Comparison of ENCODE assay signal across 10 cellular contexts in the genomic region with DNA sequence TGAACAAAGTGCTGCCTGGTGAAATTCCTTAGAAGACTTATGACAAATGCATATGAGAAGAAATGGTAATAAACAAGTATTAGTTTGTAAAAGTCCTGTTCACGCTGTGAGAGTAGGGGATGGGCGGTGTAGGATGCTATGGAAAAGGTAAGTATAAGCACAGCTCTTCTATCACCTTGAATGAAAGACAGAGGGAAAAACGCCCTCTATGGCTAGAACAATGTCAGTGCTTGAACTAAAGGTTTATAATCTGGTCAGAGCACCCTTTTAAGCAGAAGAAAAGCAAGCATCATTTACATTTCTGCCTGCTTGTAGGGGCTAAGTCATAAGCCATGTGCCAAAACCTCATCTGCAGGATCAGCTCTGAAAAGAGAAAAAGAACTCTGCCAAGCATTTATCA.
A peak's percentile ranks its signal among the peaks of the same experiment; 100 is the strongest.
DNase-seq lines count a peak whose midpoint lies in the region; ATAC-seq and TF ChIP-seq lines count a peak whose summit lies in the region.
"Had no signal": no experiment of that assay in that cellular context is flagged by ENCODE, and none has a peak within 500 bp of the region (broad histone marks: within the 10 kb centered on the region; RNA-seq: fewer than 3 reads in every experiment).

No MANE protein-coding gene starts in this region.

- H3K27me3 Mint-ChIP-seq in activated CD8-positive, alpha-beta T cell treated with anti-CD3 and anti-CD28 coated beads for 36 hours = no peaks in the 10 kb centered on the region

- no peaks in the 10 kb centered on the region for H3K27me3 ChIP-seq in tibial artery

- POLR2A ChIA-PET in activated CD8-positive, alpha-beta T cell treated with anti-CD3 and anti-CD28 coated beads for 36 hours (lab: Charles Lee) = no interaction called here

- H3K36me3 Mint-ChIP-seq in activated CD8-positive, alpha-beta T cell treated with anti-CD3 and anti-CD28 coated beads for 36 hours (ENCODE audit: low read depth) = no peaks in the 10 kb centered on the region
- H3K36me3 Mint-ChIP-seq: activated naive CD4-positive, alpha-beta T cell treated with anti-CD3 and anti-CD28 coated beads, Interleukin-2, amount 10 ng/mL, durations not matched to agents 7 days and 5 days had no signal

- H3K4me3 ChIP-seq in epithelial cell of proximal tubule (ENCODE audit: low read depth, low read length) (no peak overlapping the region), tibial artery (no peak overlapping the region)

- H3K4me1 ChIP-seq in tibial artery = peaks cover 0 to 61% (median 42%) of the 10 kb centered on the region in 4 donors

- intact Hi-C loops in tibial artery (cut with DNase I; ENCODE audit: low total_unique reads) = no loop called here
- intact Hi-C loops in activated CD8-positive, alpha-beta T cell treated with anti-CD3 and anti-CD28 coated beads for 36 hours (cut with micrococcal nuclease) = no loop called here

- no peaks in the 10 kb centered on the region for H3K36me3 ChIP-seq in tibial artery

- H3K27ac ChIP-seq in tibial artery = peak overlapping the region; percentile 82 to 86

- H3K9me3 Mint-ChIP-seq in activated CD8-positive, alpha-beta T cell treated with anti-CD3 and anti-CD28 coated beads for 36 hours = no peaks in the 10 kb centered on the region
- H3K9me3 Mint-ChIP-seq: activated naive CD4-positive, alpha-beta T cell treated with anti-CD3 and anti-CD28 coated beads, Interleukin-2, amount 10 ng/mL, durations not matched to agents 7 days and 5 days had no signal

- ATAC-seq in GM21737 (IDR thresholded peaks at IDR 0.05; ENCODE audit: unreplicated experiment) = no peak
- no peak for ATAC-seq in activated CD8-positive, alpha-beta T cell treated with anti-CD3 and anti-CD28 coated beads for 36 hours

- CTCF ChIA-PET in activated CD8-positive, alpha-beta T cell treated with anti-CD3 and anti-CD28 coated beads for 36 hours (lab: Charles Lee) = interaction anchor here (1.2 to 1.4 kb wide), 2 partner anchors 20 to 31 kb away, joined by 3 to 4 read pairs; no protein-coding TSS in a partner anchor

- peak; percentile 54 for DNase-seq in SIG-M5 treated with dmso at 0.1 percent for 504 hours (lab: John Stamatoyannopoulos, UW; ENCODE audit: unreplicated experiment)
- DNase-seq in SIG-M5 (lab: John Stamatoyannopoulos, UW) = no peak
- peak; percentile 11 for DNase-seq in NCI-H82 treated with DMSO at 0.1 percent for 48 hours (lab: John Stamatoyannopoulos, UW; ENCODE audit: unreplicated experiment)
- DNase-seq in epithelial cell of proximal tubule (ENCODE audit: low read depth) = no peak
- DNase-seq in tibial artery = no peak
- DNase-seq in activated CD8-positive, alpha-beta T cell treated with anti-CD3 and anti-CD28 coated beads for 36 hours = no peak
- no peak for DNase-seq in activated CD4-positive, alpha-beta T cell treated with anti-CD3 and anti-CD28 coated beads for 4 hours
- DNase-seq: activated naive CD4-positive, alpha-beta T cell treated with anti-CD3 and anti-CD28 coated beads, Interleukin-2, amount 10 ng/mL, durations not matched to agents 7 days and 5 days; DMS79 treated with DMSO at 0.1 percent for 48 hours had no signal

- H3K27ac Mint-ChIP-seq in activated CD8-positive, alpha-beta T cell treated with anti-CD3 and anti-CD28 coated beads for 36 hours = no peak overlapping the region
- H3K27ac Mint-ChIP-seq: activated naive CD4-positive, alpha-beta T cell treated with anti-CD3 and anti-CD28 coated beads, Interleukin-2, amount 10 ng/mL, durations not matched to agents 7 days and 5 days had no signal

- TF ChIP-seq CTCF in epithelial cell of proximal tubule (conservative IDR thresholded peaks at IDR 0.05; ENCODE audit: low read depth, low read length) (peak; percentile 56), tibial artery (IDR thresholded peaks at IDR 0.05) (peak; percentile 11 to 31)
- TF ChIP-seq CTCF in activated CD8-positive, alpha-beta T cell treated with anti-CD3 and anti-CD28 coated beads for 36 hours (IDR thresholded peaks at IDR 0.05) = no peak

- no peaks in the 10 kb centered on the region for H3K9me3 ChIP-seq in tibial artery

- H3K4me1 Mint-ChIP-seq in activated CD8-positive, alpha-beta T cell treated with anti-CD3 and anti-CD28 coated beads for 36 hours (ENCODE audit: low read depth) = no peaks in the 10 kb centered on the region
- H3K4me1 Mint-ChIP-seq: activated naive CD4-positive, alpha-beta T cell treated with anti-CD3 and anti-CD28 coated beads, Interleukin-2, amount 10 ng/mL, durations not matched to agents 7 days and 5 days had no signal

- H3K4me3 Mint-ChIP-seq in activated CD8-positive, alpha-beta T cell treated with anti-CD3 and anti-CD28 coated beads for 36 hours = no peak overlapping the region
- H3K4me3 Mint-ChIP-seq: activated naive CD4-positive, alpha-beta T cell treated with anti-CD3 and anti-CD28 coated beads, Interleukin-2, amount 10 ng/mL, durations not matched to agents 7 days and 5 days had no signal

Comparison
In these comparisons a context has a peak if more than half of its experiments do, and no peak if none do; other contexts are left out.
1. DNase-seq: peak in SIG-M5 treated with dmso at 0.1 percent for 504 hours (single experiment) and NCI-H82 treated with DMSO at 0.1 percent for 48 hours (single experiment); none in SIG-M5 (single experiment), epithelial cell of proximal tubule (single experiment), tibial artery (0 of 2), activated CD8-positive, alpha-beta T cell treated with anti-CD3 and anti-CD28 coated beads for 36 hours (single experiment) and activated CD4-positive, alpha-beta T cell treated with anti-CD3 and anti-CD28 coated beads for 4 hours (0 of 2).